In genomic region chr16:11187522-11187921, GRCh38 we compare ENCODE assay signal across 25 cellular contexts.
"Had no signal": no experiment of that assay in that cellular context is flagged by ENCODE, and none has a peak within 500 bp of the region (broad histone marks: within the 10 kb centered on the region; RNA-seq: fewer than 3 reads in every experiment).

No MANE protein-coding gene starts in this region.

- H3K36me3 ChIP-seq: brain microvascular endothelial cell had no signal

- DNase-seq: activated CD4-positive, alpha-beta T cell treated with anti-CD3 and anti-CD28 coated beads for 4 hours; activated CD4-positive, alpha-beta T cell treated with anti-CD3 and anti-CD28 coated beads, Interleukin-2, amount 50 U/mL, for 4 hours; activated gamma-delta T cell treated with Interleukin-2 at 50 U/mL for 16 hours; activated naive CD4-positive, alpha-beta T cell treated with anti-CD3 and anti-CD28 coated beads, Interleukin-2, amount 50 U/mL, for 16 hours; activated T-cell treated with anti-CD3 and anti-CD28 coated beads for 4 hours; activated T-cell treated with anti-CD3 and anti-CD28 coated beads, Interleukin-2, amount 50 U/mL, for 48 hours; brain microvascular endothelial cell; cerebellar nuclear complex; NCI-H1092; NCI-H1417; NCI-H1930; NCI-H2171 treated with DMSO at 0.1 percent for 48 hours; NCI-H226; NCI-H526; NCI-H774; NK-92 treated with Interleukin-12 subunit alpha and Interleukin-12 subunit beta, amount 100 ng/mL, for 24 hours; OCI-M1; RPMI8226; T-helper 1 cell had no signal

- ATAC-seq: activated CD4-positive, CD25-positive, alpha-beta regulatory T cell treated with anti-CD3 and anti-CD28 coated beads, Interleukin-2, amount 50 U/mL, for 24 hours; activated T-helper 17 cell treated with anti-CD3 and anti-CD28 coated beads, Interleukin-2, amount 50 U/mL, for 72 hours; Panc1; Right ventricle myocardium inferior had no signal

- H3K27me3 Mint-ChIP-seq: activated T-helper 17 cell treated with anti-CD3 and anti-CD28 coated beads, Interleukin-2, amount 50 U/mL, for 72 hours had no signal

- H3K27me3 ChIP-seq: brain microvascular endothelial cell had no signal

- H3K9me3 Mint-ChIP-seq: activated T-helper 17 cell treated with anti-CD3 and anti-CD28 coated beads, Interleukin-2, amount 50 U/mL, for 72 hours had no signal

- H3K4me2 ChIP-seq: KMS-11 had no signal

- H3K9ac ChIP-seq: KMS-11 had no signal

- H3K27ac ChIP-seq: brain microvascular endothelial cell, KMS-11, SK-N-MC had no signal

- H3K4me3 Mint-ChIP-seq: activated T-helper 17 cell treated with anti-CD3 and anti-CD28 coated beads, Interleukin-2, amount 50 U/mL, for 72 hours had no signal

- H3K4me3 ChIP-seq: SK-N-MC had no signal
